In genomic region chr6:27472617-27473400, GRCh38 we compare ENCODE assay signal across 8 cellular contexts. TPM values are rescaled to one million over a fixed set of nuclear protein-coding genes. Genes with fewer than 3 reads are reported as not detected.
DNase-seq lines count a peak whose midpoint lies in the region; ATAC-seq and TF ChIP-seq lines count a peak whose summit lies in the region.

TSS of gene ZNF184 (minus strand) at chr6:27473105. CDS start at chr6:27472294, 811 bp downstream.

- H3K4me3 Mint-ChIP-seq in nephron progenitor cell, result peak within 1 kb of the TSS; percentile 97
- peak within 1 kb of the TSS; percentile 88 to 95 for H3K4me3 Mint-ChIP-seq in stimulated activated naive CD8-positive, alpha-beta T cell treated with anti-CD3 and anti-CD28 coated beads, Interleukin-15, amount 100 ng/mL, for 72 hours

- TF ChIP-seq CTCF in nephron progenitor cell (IDR thresholded peaks at IDR 0.05), result no peak

- ATAC-seq in stimulated activated naive CD8-positive, alpha-beta T cell treated with anti-CD3 and anti-CD28 coated beads, Interleukin-15, amount 100 ng/mL, for 72 hours, result peak; percentile 86

- peak; percentile 95 for DNase-seq in H7
- DNase-seq in M059J (ENCODE audit: low read depth), result peak; percentile 100
- DNase-seq in SHP77 (lab: John Stamatoyannopoulos, UW), result peak; percentile 94 to 96
- peak; percentile 93 for DNase-seq in activated effector memory CD4-positive, alpha-beta T cell treated with anti-CD3 and anti-CD28 coated beads, Interleukin-2, amount 50 U/mL, for 16 hours
- DNase-seq in fibroblast of the conjunctiva (ENCODE audit: low read depth), result peak; percentile 94
- peak; percentile 91 for DNase-seq in nephron progenitor cell
- DNase-seq in stimulated activated naive CD8-positive, alpha-beta T cell treated with anti-CD3 and anti-CD28 coated beads, Interleukin-15, amount 100 ng/mL, for 72 hours, result peak; percentile 84 to 88

- H3K9ac ChIP-seq in ES-I3 (ENCODE audit: low read depth, low read length), result peak within 1 kb of the TSS; percentile 86

- peak within 1 kb of the TSS; percentile 96 for H3K27ac Mint-ChIP-seq in nephron progenitor cell
- peak within 1 kb of the TSS; percentile 97 for H3K27ac Mint-ChIP-seq in stimulated activated naive CD8-positive, alpha-beta T cell treated with anti-CD3 and anti-CD28 coated beads, Interleukin-15, amount 100 ng/mL, for 72 hours

- peaks cover 32% of the 10 kb centered on the region for H3K4me1 Mint-ChIP-seq in nephron progenitor cell
- peaks cover 44% of the 10 kb centered on the region for H3K4me1 Mint-ChIP-seq in stimulated activated naive CD8-positive, alpha-beta T cell treated with anti-CD3 and anti-CD28 coated beads, Interleukin-15, amount 100 ng/mL, for 72 hours

- H3K36me3 Mint-ChIP-seq in nephron progenitor cell (ENCODE audit: low read depth), result peaks cover 32% of the 10 kb centered on the region

- H3K27me3 Mint-ChIP-seq in nephron progenitor cell (ENCODE audit: low read depth, poor library complexity), result peaks cover 17% of the 10 kb centered on the region
- H3K27me3 Mint-ChIP-seq in stimulated activated naive CD8-positive, alpha-beta T cell treated with anti-CD3 and anti-CD28 coated beads, Interleukin-15, amount 100 ng/mL, for 72 hours, result no peaks in the 10 kb centered on the region

- H3K36me3 ChIP-seq in ES-I3 (ENCODE audit: insufficient read depth, low read length) (no peaks in the 10 kb centered on the region), H7 (replicated peaks; ENCODE audit: control insufficient read depth, insufficient read depth, low read length) (no peaks in the 10 kb centered on the region; the same call in 1 of the 2 replicates)

- H3K4me1 ChIP-seq in ES-I3 (ENCODE audit: insufficient read depth, low read length), result peaks cover 11% of the 10 kb centered on the region; the same call in 1 of the 2 replicates

- peaks cover 7% of the 10 kb centered on the region for H3K27me3 ChIP-seq in H7 (ENCODE audit: control insufficient read depth, insufficient read depth, low read length)

- peaks cover 31% of the 10 kb centered on the region for H3K9me3 Mint-ChIP-seq in nephron progenitor cell
- H3K9me3 Mint-ChIP-seq in stimulated activated naive CD8-positive, alpha-beta T cell treated with anti-CD3 and anti-CD28 coated beads, Interleukin-15, amount 100 ng/mL, for 72 hours, result no peaks in the 10 kb centered on the region

- H3K4me3 ChIP-seq in H7 (ENCODE audit: insufficient read depth, low read depth, low read length), result peak within 1 kb of the TSS; percentile 74

- H3K9me3 ChIP-seq in ES-I3 (ENCODE audit: control insufficient read depth, insufficient read depth, low read length), result no peaks in the 10 kb centered on the region

RNA-seq across cellular contexts. Expression of gene ZNF184, which starts in this region (rescaled TPM):
- 5.8 and 7.9 TPM in 2 replicates for total RNA-seq in H7 (2014; rRNA removed; shearing (Covaris generic))
- 12.3 and 15.9 TPM in 2 replicates for total RNA-seq in M059J (2014; rRNA removed; shearing (Covaris generic))

Comparison
In these comparisons a context has a peak if more than half of its experiments do, and no peak if none do; other contexts are left out.
1. Peak in every context shown above with its lines: DNase-seq, ATAC-seq and H3K4me3 ChIP-seq.